8 cellular contexts compared by ENCODE assay signal in genomic region chr11:14578551-14578956, GRCh38. TPM values are rescaled to one million over a fixed set of nuclear protein-coding genes. Genes with fewer than 3 reads are reported as not detected.
A peak's percentile ranks its signal among the peaks of the same experiment; 100 is the strongest.
DNase-seq lines count a peak whose midpoint lies in the region; ATAC-seq and TF ChIP-seq lines count a peak whose summit lies in the region.

No MANE protein-coding gene starts in this region.

- H3K9me2 ChIP-seq in DOHH2 (replicated peaks; ENCODE audit: control insufficient read depth, low read length), result no peaks in the 10 kb centered on the region

- H3K9me3 ChIP-seq in DOHH2 (ENCODE audit: control insufficient read depth, insufficient read depth, low read length), result peaks cover 3% of the 10 kb centered on the region; the same call in 1 of the 2 replicates
- H3K9me3 ChIP-seq in mammary epithelial cell (replicated peaks; ENCODE audit: insufficient read depth, low read length), result no peaks in the 10 kb centered on the region
- no peaks in the 10 kb centered on the region for H3K9me3 ChIP-seq in neural progenitor cell (ENCODE audit: low read depth)

- H2AFZ ChIP-seq in mammary epithelial cell (ENCODE audit: low read depth, low read length), result peak overlapping the region; percentile 37
- no peak overlapping the region for H2AFZ ChIP-seq in neural progenitor cell (replicated peaks)

- intact Hi-C loops in mammary epithelial cell (cut with micrococcal nuclease), result no loop called here

- no peaks in the 10 kb centered on the region for H4K20me1 ChIP-seq in DOHH2 (ENCODE audit: control insufficient read depth, insufficient read depth, low read depth, low read length)
- no peaks in the 10 kb centered on the region for H4K20me1 ChIP-seq in mammary epithelial cell (ENCODE audit: insufficient read depth, low read length)
- H4K20me1 ChIP-seq in neural progenitor cell (ENCODE audit: low read depth), result no peaks in the 10 kb centered on the region

- H3K9me3 Mint-ChIP-seq in naive B cell (peaks cover 0 to 12% (median 4%) of the 10 kb centered on the region in 7 donors), neural progenitor cell (peaks cover 10% of the 10 kb centered on the region)

- H3K4me3 Mint-ChIP-seq in naive B cell (peak overlapping the region in 7 of 8 donors; percentile 0 to 82 (median 41)), neural progenitor cell (no peak overlapping the region)

- TF ChIP-seq CTCF in DOHH2 (IDR thresholded peaks at IDR 0.05; ENCODE audit: low read depth, low read length, poor library complexity, severe bottlenecking) (no peak), mammary epithelial cell (conservative IDR thresholded peaks at IDR 0.05 in 1 of 2, IDR thresholded peaks at IDR 0.05 in 1 of 2; ENCODE audit: extremely low read depth in 1 of 2, insufficient read depth in 1 of 2, low read depth in 1 of 2, low read length in 2 of 2) (no peak), neural progenitor cell (IDR thresholded peaks at IDR 0.05) (no peak)

- in situ Hi-C loops in mammary epithelial cell (cut with MboI; ENCODE audit: low sequenced_read_pairs in 2 of 2), result no loop called here

- H3K79me2 ChIP-seq in DOHH2 (ENCODE audit: control insufficient read depth, low read length) (no peaks in the 10 kb centered on the region), mammary epithelial cell (ENCODE audit: insufficient read depth, low read length) (no peaks in the 10 kb centered on the region), neural progenitor cell (ENCODE audit: low read depth) (no peaks in the 10 kb centered on the region)

- H3K36me3 Mint-ChIP-seq in naive B cell (peaks cover 0 to 19% of the 10 kb centered on the region in 2 donors), neural progenitor cell (peaks cover 3% of the 10 kb centered on the region)

- H3K4me1 ChIP-seq in DOHH2 (ENCODE audit: control insufficient read depth, low read length) (peaks cover 29% of the 10 kb centered on the region), mammary epithelial cell (ENCODE audit: insufficient read depth, low read length) (no peaks in the 10 kb centered on the region), neural progenitor cell (no peaks in the 10 kb centered on the region)

- no peaks in the 10 kb centered on the region for H3K27me3 ChIP-seq in DOHH2 (ENCODE audit: control insufficient read depth, low read length)
- no peaks in the 10 kb centered on the region for H3K27me3 ChIP-seq in mammary epithelial cell (ENCODE audit: insufficient read depth, low read length)
- no peaks in the 10 kb centered on the region for H3K27me3 ChIP-seq in neural progenitor cell

- H3K27ac ChIP-seq in DOHH2 (ENCODE audit: low read depth, low read length) (peak overlapping the region; percentile 64), mammary epithelial cell (ENCODE audit: insufficient read depth, low read depth, low read length) (no peak overlapping the region), neural progenitor cell (no peak overlapping the region)

- peaks cover 24 to 28% (median 27%) of the 10 kb centered on the region in 3 donors for H3K4me1 Mint-ChIP-seq in naive B cell
- H3K4me1 Mint-ChIP-seq in neural progenitor cell, result no peaks in the 10 kb centered on the region

- WGBS in mammary epithelial cell (ENCODE audit: low coverage, missing lambda C conversion rate), result 53% methylated on average over 3 of the region's 3 CpGs

- H3K27me3 Mint-ChIP-seq in naive B cell (no peaks in the 10 kb centered on the region), neural progenitor cell (ENCODE audit: insufficient read depth, low read depth) (no peaks in the 10 kb centered on the region)

- no TSS peak for BruUV-seq in mammary epithelial cell (replicated peaks; lab: Mats Ljungman, UMichigan)

- H3K9ac ChIP-seq in mammary epithelial cell (ENCODE audit: insufficient read depth, low read length) (no peak overlapping the region), neural progenitor cell (no peak overlapping the region)

- ATAC-seq in GM21423 (IDR thresholded peaks at IDR 0.05; ENCODE audit: unreplicated experiment) (peak; percentile 99), naive B cell (ENCODE audit: low read depth in 2 of 2) (peak; percentile 99)

- H3F3A ChIP-seq in DOHH2 (ENCODE audit: control insufficient read depth, insufficient read depth) (no peaks in the 10 kb centered on the region), neural progenitor cell (ENCODE audit: low read depth) (no peaks in the 10 kb centered on the region)

- peak overlapping the region; percentile 59 for H3K4me2 ChIP-seq in DOHH2 (ENCODE audit: low read length)
- no peak overlapping the region for H3K4me2 ChIP-seq in mammary epithelial cell (ENCODE audit: insufficient read depth, low read depth, low read length)
- H3K4me2 ChIP-seq in neural progenitor cell, result no peak overlapping the region

- CTCF ChIA-PET in mammary epithelial cell (lab: Charles Lee; ENCODE audit: low non-redundant PET), result no interaction called here

- peaks cover 5% of the 10 kb centered on the region; the same call in 1 of the 2 replicates for H3K36me3 ChIP-seq in DOHH2 (ENCODE audit: control insufficient read depth, low read length)
- H3K36me3 ChIP-seq in mammary epithelial cell (ENCODE audit: insufficient read depth, low read length), result no peaks in the 10 kb centered on the region
- no peaks in the 10 kb centered on the region for H3K36me3 ChIP-seq in neural progenitor cell

- H3K4me3 ChIP-seq in DOHH2 (ENCODE audit: low read length) (peak overlapping the region; percentile 54), mammary epithelial cell (replicated peaks in 1 of 3; ENCODE audit: insufficient read depth in 1 of 3, low read depth in 2 of 3, low read length in 3 of 3) (no peak overlapping the region), neural progenitor cell (no peak overlapping the region)

- no peak for TF ChIP-seq EP300 in Ishikawa (IDR thresholded peaks at IDR 0.05; ENCODE audit: borderline replicate concordance)

- peak; percentile 26 to 97 (median 71) for DNase-seq in T-helper 1 cell
- peak; percentile 12 for DNase-seq in mammary epithelial cell
- DNase-seq in naive B cell, result peak; percentile 85
- DNase-seq in neural progenitor cell (ENCODE audit: low spot score), result no peak
- DNase-seq in cerebellar cortex (ENCODE audit: low spot score), result no peak

- dilution Hi-C loops in mammary epithelial cell (cut with HindIII; ENCODE audit: low sequenced_read_pairs), result no loop called here

- H3K27ac Mint-ChIP-seq in naive B cell (peak overlapping the region; percentile 38 to 94 (median 92)), neural progenitor cell (no peak overlapping the region)

- no peak for TF ChIP-seq RAD21 in Ishikawa (IDR thresholded peaks at IDR 0.05; ENCODE audit: low read depth)

TF ChIP-seq in Ishikawa, 13 proteins besides CTCF, POLR2A, EP300 and RAD21:
- TF ChIP-seq FOXM1 (IDR thresholded peaks at IDR 0.05; ENCODE audit: borderline replicate concordance, low read depth) (no peak), YY1 (IDR thresholded peaks at IDR 0.05; ENCODE audit: low read depth) (no peak), NFIC (IDR thresholded peaks at IDR 0.05) (peak; percentile 28; the same call in 1 of the 2 replicates)

RNA-seq across cellular contexts. Expression of gene PSMA1, which starts 58.4 kb away (rescaled TPM):
- total RNA-seq in mammary epithelial cell (100 to 1,000 TPM; 107 to 154 TPM), neural progenitor cell (ENCODE audit: low replicate concordance) (192 and 271 TPM in 2 replicates)
- polyA plus RNA-seq in mammary epithelial cell (162 TPM), naive B cell (ENCODE audit: low read depth in 6 of 6) (100 to 1,000 TPM; 130 to 346 (median 160) TPM)
- polyA minus RNA-seq in mammary epithelial cell, result 147 TPM

Comparison
In these comparisons a context has a peak if more than half of its experiments do, and no peak if none do; other contexts are left out.
1. DNase-seq: peak in T-helper 1 cell (5 of 5), mammary epithelial cell (single experiment) and naive B cell (single experiment); none in neural progenitor cell (single experiment) and cerebellar cortex (single experiment).